Comparison of ENCODE assay signal across 28 cellular contexts in genomic region chr10:67621834-67622233, GRCh38.
"Had no signal": no experiment of that assay in that cellular context is flagged by ENCODE, and none has a peak within 500 bp of the region (broad histone marks: within the 10 kb centered on the region; RNA-seq: fewer than 3 reads in every experiment).

No MANE protein-coding gene starts in this region.

- H3K4me3 ChIP-seq: adrenal gland, ascending aorta, gastrocnemius medialis, mucosa of descending colon, right lobe of liver, testis, transverse colon had no signal

- H3K9me3 ChIP-seq: adrenal gland, ascending aorta, gastrocnemius medialis, mucosa of descending colon, neutrophil, right lobe of liver, testis, transverse colon had no signal

- H3K27ac ChIP-seq: adrenal gland, ascending aorta, brain microvascular endothelial cell, gastrocnemius medialis, neutrophil, right lobe of liver, testis, transverse colon, VCaP had no signal

- H3K27me3 ChIP-seq: adrenal gland, ascending aorta, brain microvascular endothelial cell, gastrocnemius medialis, neutrophil, right lobe of liver, testis, transverse colon had no signal

- H3K36me3 ChIP-seq: adrenal gland, ascending aorta, brain microvascular endothelial cell, gastrocnemius medialis, neutrophil, right lobe of liver, transverse colon had no signal

- ATAC-seq: effector memory CD8-positive, alpha-beta T cell; gastrocnemius medialis; left ventricle myocardium superior; mucosa of descending colon; right lobe of liver; stimulated activated naive CD8-positive, alpha-beta T cell treated with anti-CD3 and anti-CD28 coated beads, Interleukin-15, Interleukin-2, amounts not matched to agents 100 U/mL and 50 U/mL, for 24 hours had no signal

- DNase-seq: activated CD4-positive, alpha-beta T cell treated with anti-CD3 and anti-CD28 coated beads for 4 hours; activated CD4-positive, alpha-beta T cell treated with anti-CD3 and anti-CD28 coated beads, Interleukin-2, amount 50 U/mL, for 4 hours; activated effector memory CD4-positive, alpha-beta T cell treated with Interleukin-2 at 50 U/mL for 16 hours; activated naive CD4-positive, alpha-beta T cell treated with Interleukin-2 at 50 U/mL for 16 hours; activated naive CD8-positive, alpha-beta T cell treated with anti-CD3 and anti-CD28 coated beads for 36 hours; activated T-cell treated with anti-CD3 and anti-CD28 coated beads for 4 hours; adrenal gland; brain microvascular endothelial cell; caudate nucleus; cortex of kidney; effector memory CD8-positive, alpha-beta T cell; erythroblast; gastrocnemius medialis; glutamatergic neuron; islet precursor cell; left ventricle myocardium superior; mucosa of descending colon; nephron progenitor cell; right lobe of liver; stimulated activated CD4-positive, alpha-beta T cell treated with anti-CD3 and anti-CD28 coated beads, Interleukin-12 subunit alpha, Interleukin-12 subunit beta, amount 100 ng/mL, for 4 hours; stimulated activated CD4-positive, alpha-beta T cell treated with anti-CD3 and anti-CD28 coated beads, Interleukin-4, amount 100 ng/mL, for 1 hour; stimulated activated naive CD8-positive, alpha-beta T cell treated with anti-CD3 and anti-CD28 coated beads, Interleukin-15, Interleukin-2, amounts not matched to agents 100 U/mL and 50 U/mL, for 24 hours; T-helper 9 cell; testis; transverse colon had no signal

- H3K4me1 ChIP-seq: adrenal gland, ascending aorta, right lobe of liver, testis, transverse colon had no signal
